24 cellular contexts compared by ENCODE assay signal in the genomic region with DNA sequence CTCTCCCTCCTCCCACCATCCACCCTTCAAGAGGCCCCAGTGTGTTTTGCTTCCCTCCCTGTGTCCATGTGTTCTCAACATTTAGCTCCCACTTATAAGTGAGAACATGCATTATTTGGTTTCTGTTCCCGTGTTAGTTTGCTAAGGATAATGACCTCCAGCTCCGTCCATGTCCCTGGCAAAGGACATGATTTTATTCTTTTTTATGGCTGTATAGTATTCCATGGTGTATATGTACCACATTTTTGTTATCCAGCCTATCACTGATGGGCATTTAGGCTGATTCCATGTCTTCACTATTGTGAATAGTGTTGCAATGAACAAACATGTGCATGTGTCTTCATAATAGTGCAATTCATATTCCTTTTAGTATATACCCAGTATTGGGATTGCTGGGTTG.
DNase-seq lines count a peak whose midpoint lies in the region; ATAC-seq, FAIRE-seq and TF ChIP-seq lines count a peak whose summit lies in the region.
"Had no signal": no experiment of that assay in that cellular context is flagged by ENCODE, and none has a peak within 500 bp of the region (broad histone marks: within the 10 kb centered on the region; RNA-seq: fewer than 3 reads in every experiment).

No MANE protein-coding gene starts in this region.

- TF ChIP-seq CTCF in HEK293 (tag by site-specific recombination; IDR thresholded peaks at IDR 0.05) (no peak), K562 (IDR thresholded peaks at IDR 0.05 in 2 of 3, conservative IDR thresholded peaks at IDR 0.05 in 1 of 3; ENCODE audit: insufficient read depth in 2 of 3, low read depth in 1 of 3, low read length in 3 of 3) (no peak), nephron progenitor cell (IDR thresholded peaks at IDR 0.05) (no peak), GM20000 (IDR thresholded peaks at IDR 0.05; ENCODE audit: extremely low read depth, missing control alignments) (no peak)

- peak overlapping the region; percentile 79 for H3K27ac Mint-ChIP-seq in nephron progenitor cell
- H3K27ac Mint-ChIP-seq: CD4-positive, alpha-beta memory T cell; CD4-positive, CD25-positive, alpha-beta regulatory T cell; CD8-positive, alpha-beta memory T cell had no signal

- H3K27me3 Mint-ChIP-seq in nephron progenitor cell (ENCODE audit: low read depth, poor library complexity), result peaks cover 3% of the 10 kb centered on the region

- CTCF ChIA-PET in HEK293 (lab: Yijun Ruan, JAX), result interaction anchor here (1.0 kb wide), 1 partner anchor 8 kb away, joined by 3 read pairs; no protein-coding TSS in a partner anchor
- CTCF ChIA-PET in K562 (lab: Yijun Ruan, JAX; ENCODE audit: low intra/inter-chr PET ratio), result no interaction called here

- H3K4me1 ChIP-seq in HEK293 (ENCODE audit: control insufficient read depth, insufficient read depth, low read length) (no peaks in the 10 kb centered on the region), K562 (replicated peaks in 1 of 2; ENCODE audit: control insufficient read depth in 2 of 2, insufficient read depth in 2 of 2, low read length in 2 of 2) (peaks cover 0 to 3% of the 10 kb centered on the region in 2 experiments; a peak in 1 of 5 replicates)
- H3K4me1 ChIP-seq: BE2C had no signal

- in situ Hi-C loops in K562 (cut with MboI), result no loop called here

- no peak for ATAC-seq in K562
- ATAC-seq in GM18868 (IDR thresholded peaks at IDR 0.05; ENCODE audit: unreplicated experiment), result no peak

- no peak for TF ChIP-seq EP300 in K562 (IDR thresholded peaks at IDR 0.05; ENCODE audit: low read length)

- no peak for TF ChIP-seq RAD21 in K562 (CRISPR knock-in tag; conservative IDR thresholded peaks at IDR 0.05 in 1 of 2, IDR thresholded peaks at IDR 0.05 in 1 of 2)

- no peak overlapping the region for H3K9ac ChIP-seq in K562 (ENCODE audit: insufficient read depth in 1 of 2, low read depth in 2 of 2, low read length in 2 of 2)
- H3K9ac ChIP-seq: BLaER1 had no signal

- H3K4me3 ChIP-seq in HEK293 (ENCODE audit: low read depth, low read length) (no peak overlapping the region), K562 (no peak overlapping the region)
- H3K4me3 ChIP-seq: BLaER1 had no signal

- peaks cover 5% of the 10 kb centered on the region for H3K4me1 Mint-ChIP-seq in nephron progenitor cell
- H3K4me1 Mint-ChIP-seq: CD14-positive monocyte; CD4-positive, alpha-beta memory T cell; CD4-positive, CD25-positive, alpha-beta regulatory T cell; CD8-positive, alpha-beta memory T cell had no signal

- H3K79me2 ChIP-seq in K562 (ENCODE audit: control insufficient read depth, insufficient read depth, low read length), result no peaks in the 10 kb centered on the region

- H3K4me2 ChIP-seq in K562 (ENCODE audit: insufficient read depth, low read length), result no peak overlapping the region
- H3K4me2 ChIP-seq: BLaER1 had no signal

- H4K20me1 ChIP-seq in K562 (replicated peaks; ENCODE audit: control insufficient read depth, insufficient read depth, low read length), result no peaks in the 10 kb centered on the region
- H4K20me1 ChIP-seq: BLaER1 had no signal

- no peak for DNase-seq in K562 (ENCODE audit: extremely low read depth in 1 of 4, low spot score in 3 of 4)
- DNase-seq in nephron progenitor cell, result no peak
- DNase-seq in GM19240 (ENCODE audit: insufficient read length, low spot score), result no peak
- DNase-seq in DMS153 (lab: John Stamatoyannopoulos, UW), result no peak
- DNase-seq in GM20000 (ENCODE audit: low spot score), result no peak
- DNase-seq: 8988T; ACHN; BE2C; C1 segment of cervical spinal cord; CD4-positive, alpha-beta memory T cell; CD4-positive, CD25-positive, alpha-beta regulatory T cell; CD8-positive, alpha-beta memory T cell; COR-L47; DMS 273 treated with DMSO at 0.1 percent for 48 hours; DMS79 treated with DMSO at 0.1 percent for 48 hours; GF-D8 had no signal

- H3K4me3 Mint-ChIP-seq in nephron progenitor cell, result no peak overlapping the region
- H3K4me3 Mint-ChIP-seq: CD14-positive monocyte; CD4-positive, alpha-beta memory T cell; CD4-positive, CD25-positive, alpha-beta regulatory T cell; CD8-positive, alpha-beta memory T cell had no signal

- no peaks in the 10 kb centered on the region for H3K36me3 ChIP-seq in HEK293 (ENCODE audit: control insufficient read depth in 2 of 2, insufficient read depth in 1 of 2, low read length in 2 of 2)
- no peaks in the 10 kb centered on the region for H3K36me3 ChIP-seq in K562 (ENCODE audit: control insufficient read depth, insufficient read depth, low read length)
- H3K36me3 ChIP-seq: BE2C, BLaER1 had no signal

- no peaks in the 10 kb centered on the region for H3K27me3 ChIP-seq in K562 (ENCODE audit: control insufficient read depth in 2 of 2, insufficient read depth in 2 of 2, low read length in 2 of 2)
- H3K27me3 ChIP-seq: BE2C, BLaER1 had no signal

- BruUV-seq in K562 (replicated peaks; lab: Mats Ljungman, UMichigan), result no TSS peak

- WGBS in K562 (ENCODE audit: insufficient coverage, low coverage, missing lambda C conversion rate), result 41% methylated on average over 2 of the region's 2 CpGs

- no peaks in the 10 kb centered on the region for H3K9me1 ChIP-seq in K562 (ENCODE audit: control insufficient read depth, insufficient read depth, low read length)

- intact Hi-C loops in K562 (cut with micrococcal nuclease), result no loop called here

- TF ChIP-seq POLR2A in K562 (conservative IDR thresholded peaks at IDR 0.05), result no peak

- H3K9me3 Mint-ChIP-seq in nephron progenitor cell, result no peaks in the 10 kb centered on the region

- no peak overlapping the region for H2AFZ ChIP-seq in K562 (ENCODE audit: low read depth, low read length)

- FAIRE-seq in K562 (lab: Jason Lieb, UNC), result no peak
- FAIRE-seq: A204.1, G401.6, GM12891, GM19239 had no signal

- H3K9me3 ChIP-seq in HEK293 (ENCODE audit: control insufficient read depth, insufficient read depth, low read depth, low read length) (no peaks in the 10 kb centered on the region), K562 (replicated peaks; ENCODE audit: control insufficient read depth, insufficient read depth, low read depth, low read length) (no peaks in the 10 kb centered on the region)
- H3K9me3 ChIP-seq: BE2C, BLaER1 had no signal

- H3K27ac ChIP-seq in HEK293 (ENCODE audit: extremely low read depth, low read depth, low read length) (no peak overlapping the region), K562 (ENCODE audit: extremely low read depth, low read depth, low read length) (no peak overlapping the region)
- H3K27ac ChIP-seq: BLaER1 had no signal

- POLR2A ChIA-PET in HEK293 (lab: Yijun Ruan, JAX) (no interaction called here), K562 (lab: Yijun Ruan, JAX) (interaction anchor here (1.0 kb wide), 1 partner anchor 13 kb away, joined by 6 read pairs; no protein-coding TSS in a partner anchor)

- no peaks in the 10 kb centered on the region for H3K36me3 Mint-ChIP-seq in nephron progenitor cell (ENCODE audit: low read depth)
- H3K36me3 Mint-ChIP-seq: CD14-positive monocyte; CD4-positive, CD25-positive, alpha-beta regulatory T cell had no signal

TF ChIP-seq in HEK293, 187 proteins besides CTCF, POLR2A, EP300 and RAD21:
- TF ChIP-seq ZNF146 (tag by site-specific recombination; IDR thresholded peaks at IDR 0.05) (peak; percentile 77), ZNF596 (tag by site-specific recombination; IDR thresholded peaks at IDR 0.05) (no peak)

TF ChIP-seq in K562, 482 proteins besides CTCF, POLR2A, EP300 and RAD21:
- TF ChIP-seq PTBP1 (IDR thresholded peaks at IDR 0.05; ENCODE audit: low read depth, low read length) (no peak), BCOR (IDR thresholded peaks at IDR 0.05) (peak; percentile 80), ZNF146 (CRISPR knock-in tag; IDR thresholded peaks at IDR 0.05; ENCODE audit: unreplicated experiment) (peak; percentile 85), RBM17 (IDR thresholded peaks at IDR 0.05; ENCODE audit: borderline replicate concordance, low read depth, low read length) (no peak), RBM25 (IDR thresholded peaks at IDR 0.05; ENCODE audit: low read depth, low read length, severe bottlenecking) (peak; percentile 20), TRIM25 (IDR thresholded peaks at IDR 0.05; ENCODE audit: borderline replicate concordance) (no peak), HDAC2 (IDR thresholded peaks at IDR 0.05) (0 out of 2 replicates have a peak, but pooled peaks have one; percentile 24), KDM1A (IDR thresholded peaks at IDR 0.05) (peak; percentile 23 to 47; a peak in 1 of 4 replicates)

Comparison
In these comparisons a context has a peak if more than half of its experiments do, and no peak if none do; other contexts are left out.
1. Of the 44 proteins assayed by ChIP-seq in both K562 and HEK293: peak only in K562: none; only in HEK293: none; in both: ZNF146; in neither: 43.